21 cellular contexts compared by ENCODE assay signal in genomic region chr3:140270329-140270728, GRCh38.
"Had no signal": no experiment of that assay in that cellular context is flagged by ENCODE, and none has a peak within 500 bp of the region (broad histone marks: within the 10 kb centered on the region; RNA-seq: fewer than 3 reads in every experiment).

No MANE protein-coding gene starts in this region.

- H3K9me3 ChIP-seq: esophagus muscularis mucosa, heart right ventricle, left ventricle myocardium inferior, mucosa of descending colon, right lobe of liver, thoracic aorta, uterus had no signal

- H3K27me3 ChIP-seq: cardiac muscle cell, esophagus muscularis mucosa, right lobe of liver, uterus had no signal

- H3K4me3 ChIP-seq: cardiac muscle cell, esophagus muscularis mucosa, heart right ventricle, left ventricle myocardium inferior, lung, mucosa of descending colon, right lobe of liver, thoracic aorta, uterus had no signal

- DNase-seq: activated B cell treated with CpG ODN at 0.5 μM for 24 hours; activated CD8-positive, alpha-beta T cell treated with anti-CD3 and anti-CD28 coated beads, Interleukin-2, amount 10 ng/mL, durations not matched to agents 7 days and 5 days; activated effector memory CD4-positive, alpha-beta T cell treated with Interleukin-2 at 50 U/mL for 16 hours; activated naive CD4-positive, alpha-beta T cell treated with Interleukin-2 at 50 U/mL for 16 hours; anterior cingulate cortex; cortex of kidney; effector memory CD8-positive, alpha-beta T cell; foreskin melanocyte; heart right ventricle; left ventricle myocardium inferior; mucosa of descending colon; right lobe of liver; stimulated activated CD4-positive, alpha-beta T cell treated with anti-CD3 and anti-CD28 coated beads, Interleukin-2, amount 100 ng/mL, for 48 hours; trophoblast cell; uterus had no signal

- H3K27ac ChIP-seq: cardiac muscle cell, esophagus muscularis mucosa, heart right ventricle, left ventricle myocardium inferior, right lobe of liver, thoracic aorta, uterus had no signal

- H3K36me3 ChIP-seq: cardiac muscle cell, esophagus muscularis mucosa, heart right ventricle, left ventricle myocardium inferior, right lobe of liver, thoracic aorta, uterus had no signal

- H3K4me1 ChIP-seq: esophagus muscularis mucosa, left ventricle myocardium inferior, right lobe of liver, uterus had no signal

- ATAC-seq: activated CD8-positive, alpha-beta T cell treated with anti-CD3 and anti-CD28 coated beads, Interleukin-2, amount 10 ng/mL, durations not matched to agents 7 days and 5 days; effector memory CD8-positive, alpha-beta T cell; heart right ventricle; mucosa of descending colon; natural killer cell treated with Interleukin-12 subunit alpha and Interleukin-12 subunit beta and Interleukin-15 and Interleukin-18, amount 100 ng/mL, for 72 hours; right lobe of liver; stimulated activated effector memory CD8-positive, alpha-beta T cell treated with anti-CD3 and anti-CD28 coated beads, Interleukin-12 subunit alpha, Interleukin-12 subunit beta, amount 100 ng/mL, for 72 hours had no signal
